Comparison of ENCODE assay signal across 8 cellular contexts in the genomic region with DNA sequence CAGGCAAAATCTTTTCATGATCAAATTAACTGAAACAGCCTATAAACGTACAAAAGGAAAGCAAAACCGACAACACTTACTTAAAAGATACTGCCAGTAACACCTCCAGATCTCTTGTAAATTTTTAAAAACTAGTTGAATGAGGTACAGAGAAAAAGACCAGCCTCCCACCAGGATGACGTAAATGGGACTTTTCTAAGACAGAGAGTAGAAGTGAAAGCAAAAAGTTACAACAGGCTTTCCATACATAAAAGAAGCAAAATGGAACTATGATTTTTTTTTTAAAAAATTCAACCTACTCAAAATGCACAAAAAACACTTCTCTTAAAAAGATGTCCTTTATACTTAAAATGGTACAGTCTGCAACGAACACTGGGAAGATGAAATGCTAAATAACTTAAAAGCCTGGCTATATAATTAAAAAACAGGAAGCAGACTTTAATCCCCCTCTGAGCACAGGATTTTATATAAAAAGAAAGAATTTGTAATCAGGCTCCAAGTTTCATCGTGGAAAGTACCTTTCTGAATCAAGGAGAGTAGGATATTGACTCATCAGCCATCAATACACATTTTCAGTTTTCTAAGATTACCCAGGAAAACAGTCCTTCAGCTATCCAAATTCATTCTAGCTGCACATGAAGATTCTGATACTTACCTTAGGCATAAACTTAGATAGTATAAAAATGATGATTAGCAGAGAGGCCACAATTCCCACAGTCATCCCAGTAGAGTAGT.
DNase-seq lines count a peak whose midpoint lies in the region; ATAC-seq and TF ChIP-seq lines count a peak whose summit lies in the region.

No MANE protein-coding gene starts in this region.

- peak; percentile 34 for DNase-seq in activated CD8-positive, alpha-beta memory T cell treated with anti-CD3 and anti-CD28 coated beads, Interleukin-2, amount 50 U/mL, for 1 hour (ENCODE audit: extremely low read depth)
- DNase-seq in stimulated activated CD4-positive, alpha-beta T cell treated with anti-CD3 and anti-CD28 coated beads, Interleukin-2, amount 100 ng/mL, for 48 hours, result peak; percentile 25 to 34
- no peak for DNase-seq in DMS79 (lab: John Stamatoyannopoulos, UW)
- DNase-seq in NCI-H526 (lab: John Stamatoyannopoulos, UW), result no peak
- DNase-seq in HEK293T (ENCODE audit: extremely low spot score), result no peak
- no peak for DNase-seq in NCI-H69 (lab: John Stamatoyannopoulos, UW)

- peak; percentile 84 for ATAC-seq in GM19395 (IDR thresholded peaks at IDR 0.05; ENCODE audit: unreplicated experiment)
- peak; percentile 72 for ATAC-seq in HG03196 (IDR thresholded peaks at IDR 0.05; ENCODE audit: unreplicated experiment)

- CTCF ChIA-PET in HEK293T (lab: Yijun Ruan, JAX), result no interaction called here

- POLR2A ChIA-PET in HEK293T (lab: Yijun Ruan, JAX), result no interaction called here

TF ChIP-seq in HEK293T, 16 proteins besides CTCF, POLR2A, EP300 and RAD21:
- TF ChIP-seq ZNF384 (IDR thresholded peaks at IDR 0.05) (no peak), FOXM1 (IDR thresholded peaks at IDR 0.05; ENCODE audit: borderline replicate concordance) (no peak), ELF4 (IDR thresholded peaks at IDR 0.05) (no peak), FOXA1 (IDR thresholded peaks at IDR 0.05) (no peak), ARNT (IDR thresholded peaks at IDR 0.05) (no peak), CTBP1 (IDR thresholded peaks at IDR 0.05; ENCODE audit: borderline replicate concordance) (no peak), SUZ12 (IDR thresholded peaks at IDR 0.05) (no peak), HDGF (IDR thresholded peaks at IDR 0.05; ENCODE audit: borderline replicate concordance) (no peak), LEF1 (IDR thresholded peaks at IDR 0.05; ENCODE audit: borderline replicate concordance) (no peak), SP1 (IDR thresholded peaks at IDR 0.05) (no peak), NFRKB (IDR thresholded peaks at IDR 0.05) (no peak), BHLHE40 (IDR thresholded peaks at IDR 0.05; ENCODE audit: borderline replicate concordance) (no peak), TARDBP (IDR thresholded peaks at IDR 0.05) (no peak)
- TF ChIP-seq, protein P1, sequence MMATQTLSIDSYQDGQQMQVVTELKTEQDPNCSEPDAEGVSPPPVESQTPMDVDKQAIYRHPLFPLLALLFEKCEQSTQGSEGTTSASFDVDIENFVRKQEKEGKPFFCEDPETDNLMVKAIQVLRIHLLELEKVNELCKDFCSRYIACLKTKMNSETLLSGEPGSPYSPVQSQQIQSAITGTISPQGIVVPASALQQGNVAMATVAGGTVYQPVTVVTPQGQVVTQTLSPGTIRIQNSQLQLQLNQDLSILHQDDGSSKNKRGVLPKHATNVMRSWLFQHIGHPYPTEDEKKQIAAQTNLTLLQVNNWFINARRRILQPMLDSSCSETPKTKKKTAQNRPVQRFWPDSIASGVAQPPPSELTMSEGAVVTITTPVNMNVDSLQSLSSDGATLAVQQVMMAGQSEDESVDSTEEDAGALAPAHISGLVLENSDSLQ (IDR thresholded peaks at IDR 0.05), result no peak

Comparison
In these comparisons a context has a peak if more than half of its experiments do, and no peak if none do; other contexts are left out.
1. DNase-seq: peak in activated CD8-positive, alpha-beta memory T cell treated with anti-CD3 and anti-CD28 coated beads, Interleukin-2, amount 50 U/mL, for 1 hour (single experiment) and stimulated activated CD4-positive, alpha-beta T cell treated with anti-CD3 and anti-CD28 coated beads, Interleukin-2, amount 100 ng/mL, for 48 hours (2 of 2); none in DMS79 (single experiment), NCI-H526 (0 of 2), HEK293T (single experiment) and NCI-H69 (single experiment).